ENCODE assay signal across 7 cellular contexts in the genomic region with DNA sequence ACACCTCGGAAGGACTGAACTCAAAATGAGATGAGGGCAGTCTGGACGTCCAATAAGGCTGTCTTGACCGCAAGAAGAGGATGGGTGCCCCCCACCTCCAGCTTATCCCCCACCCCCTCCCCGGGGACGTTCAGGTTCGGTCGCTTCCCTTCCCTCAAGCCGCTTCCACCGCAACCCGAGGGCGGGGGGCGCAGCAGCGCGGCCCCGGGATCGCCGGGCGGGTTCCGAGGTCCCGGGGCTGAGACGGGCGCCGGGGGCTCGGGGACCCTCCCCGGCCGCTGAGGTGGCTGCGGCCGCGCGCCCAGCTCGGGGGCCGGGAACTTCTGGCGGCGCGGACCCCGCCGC. TPM values are rescaled to one million over a fixed set of nuclear protein-coding genes. Genes with fewer than 3 reads are reported as not detected.
DNase-seq lines count a peak whose midpoint lies in the region; ATAC-seq lines count a peak whose summit lies in the region.

No MANE protein-coding gene starts in this region.

- DNase-seq in activated naive CD8-positive, alpha-beta T cell treated with anti-CD3 and anti-CD28 coated beads for 36 hours = no peak
- peak; percentile 17 for DNase-seq in stimulated activated naive CD8-positive, alpha-beta T cell treated with anti-CD3 and anti-CD28 coated beads, Interleukin-15, Interleukin-2, amounts not matched to agents 100 U/mL and 50 U/mL, for 24 hours
- DNase-seq in NCI-H1930 (lab: John Stamatoyannopoulos, UW) = no peak

- peak overlapping the region; percentile 58 for H3K4me3 Mint-ChIP-seq in activated naive CD8-positive, alpha-beta T cell treated with anti-CD3 and anti-CD28 coated beads for 36 hours

- peak overlapping the region; percentile 45 for H3K27ac ChIP-seq in iPS-18a (ENCODE audit: low read length)

- H3K4me1 ChIP-seq in iPS-18a (ENCODE audit: control insufficient read depth, low read depth, low read length) = peaks cover 24% of the 10 kb centered on the region

- H3K4me1 Mint-ChIP-seq in activated naive CD8-positive, alpha-beta T cell treated with anti-CD3 and anti-CD28 coated beads for 36 hours = peaks cover 15% of the 10 kb centered on the region

- no peaks in the 10 kb centered on the region for H3K9me3 Mint-ChIP-seq in activated naive CD8-positive, alpha-beta T cell treated with anti-CD3 and anti-CD28 coated beads for 36 hours

- peaks cover 34% of the 10 kb centered on the region for H3K27me3 Mint-ChIP-seq in activated naive CD8-positive, alpha-beta T cell treated with anti-CD3 and anti-CD28 coated beads for 36 hours

- H3K4me3 ChIP-seq in iPS-18a (ENCODE audit: low read length) = peak overlapping the region; percentile 89

- H3K9me3 ChIP-seq in iPS-18a (ENCODE audit: control insufficient read depth, low read depth, low read length) = no peaks in the 10 kb centered on the region

- peaks cover 16% of the 10 kb centered on the region for H3K36me3 Mint-ChIP-seq in activated naive CD8-positive, alpha-beta T cell treated with anti-CD3 and anti-CD28 coated beads for 36 hours

- ATAC-seq in GM19023 (IDR thresholded peaks at IDR 0.05; ENCODE audit: unreplicated experiment) (peak; percentile 16), HG03108 (IDR thresholded peaks at IDR 0.05; ENCODE audit: unreplicated experiment) (peak; percentile 9), HG02870 (IDR thresholded peaks at IDR 0.05; ENCODE audit: unreplicated experiment) (no peak)
- no peak for ATAC-seq in stimulated activated naive CD8-positive, alpha-beta T cell treated with anti-CD3 and anti-CD28 coated beads, Interleukin-15, Interleukin-2, amounts not matched to agents 100 U/mL and 50 U/mL, for 24 hours

- peaks cover 14% of the 10 kb centered on the region for H3K27me3 ChIP-seq in iPS-18a (ENCODE audit: control insufficient read depth, insufficient read depth, low read length)

- H3K27ac Mint-ChIP-seq in activated naive CD8-positive, alpha-beta T cell treated with anti-CD3 and anti-CD28 coated beads for 36 hours = no peak overlapping the region

- H3K9ac ChIP-seq in iPS-18a (ENCODE audit: low read length) = peak overlapping the region; percentile 76

- peaks cover 7% of the 10 kb centered on the region for H3K36me3 ChIP-seq in iPS-18a (ENCODE audit: control insufficient read depth, low read depth, low read length)

RNA-seq across cellular contexts. Expression of a gene that starts 0.5 kb away (rescaled TPM):
- total RNA-seq in activated naive CD8-positive, alpha-beta T cell treated with anti-CD3 and anti-CD28 coated beads for 36 hours = 1 to 10 TPM; 6.1 TPM

Comparison
In these comparisons a context has a peak if more than half of its experiments do, and no peak if none do; other contexts are left out.
1. ATAC-seq: peak in GM19023 (single experiment) and HG03108 (single experiment); none in stimulated activated naive CD8-positive, alpha-beta T cell treated with anti-CD3 and anti-CD28 coated beads, Interleukin-15, Interleukin-2, amounts not matched to agents 100 U/mL and 50 U/mL, for 24 hours (single experiment) and HG02870 (single experiment).